14 cellular contexts compared by ENCODE assay signal in genomic region chr12:20628388-20628787, GRCh38.
DNase-seq lines count a peak whose midpoint lies in the region; FAIRE-seq and TF ChIP-seq lines count a peak whose summit lies in the region.
"Had no signal": no experiment of that assay in that cellular context is flagged by ENCODE, and none has a peak within 500 bp of the region (broad histone marks: within the 10 kb centered on the region; RNA-seq: fewer than 3 reads in every experiment).

No MANE protein-coding gene starts in this region.

- H3F3A ChIP-seq in PC-9 (ENCODE audit: insufficient read depth, low read depth): no peaks in the 10 kb centered on the region
- H3F3A ChIP-seq in smooth muscle cell (ENCODE audit: low read depth): no peaks in the 10 kb centered on the region

- H3K4me3 ChIP-seq in endocrine pancreas (ENCODE audit: control insufficient read depth, insufficient read depth, low read length) (peak overlapping the region; percentile 16), transverse colon (no peak overlapping the region), PC-9 (no peak overlapping the region), smooth muscle cell (no peak overlapping the region)
- H3K4me3 ChIP-seq: BLaER1 treated with 17β-estradiol and CSF1 and Interleukin-3, amounts not matched to agents 10 nM and 100 nM; suprapubic skin had no signal

- no peaks in the 10 kb centered on the region for H4K20me1 ChIP-seq in PC-9 (ENCODE audit: insufficient read depth)
- H4K20me1 ChIP-seq in smooth muscle cell (ENCODE audit: low read depth): no peaks in the 10 kb centered on the region
- H4K20me1 ChIP-seq: BLaER1 treated with 17β-estradiol and CSF1 and Interleukin-3, amounts not matched to agents 10 nM and 100 nM had no signal

- TF ChIP-seq CTCF in transverse colon (IDR thresholded peaks at IDR 0.05) (no peak), PC-9 (conservative IDR thresholded peaks at IDR 0.05) (no peak), smooth muscle cell (IDR thresholded peaks at IDR 0.05; ENCODE audit: borderline replicate concordance, insufficient read depth, poor library complexity, severe bottlenecking) (no peak)

- no peak for TF ChIP-seq POLR2A in transverse colon (IDR thresholded peaks at IDR 0.05)

- WGBS in transverse colon (ENCODE audit: low coverage in 1 of 2), 2 donors: 59 to 61% methylated on average over 6 of the region's 6 CpGs
- 87% methylated on average over 6 of the region's 6 CpGs for WGBS in smooth muscle cell (ENCODE audit: low lambda C conversion rate)

- DNase-seq in NOMO-1 (lab: John Stamatoyannopoulos, UW; ENCODE audit: unreplicated experiment in 2 of 2) (peak; percentile 31 to 78), transverse colon (no peak), PC-9 (no peak), smooth muscle cell (lab: John Stamatoyannopoulos, UW; ENCODE audit: unreplicated experiment) (no peak)
- no peak for DNase-seq in stimulated activated CD4-positive, alpha-beta T cell treated with anti-CD3 and anti-CD28 coated beads, Interleukin-4, amount 100 ng/mL, for 1 hour
- DNase-seq: activated CD8-positive, alpha-beta T cell treated with anti-CD3 and anti-CD28 coated beads, Interleukin-2, amount 10 ng/mL, durations not matched to agents 7 days and 5 days; erythroblast; NCI-H1105 treated with DMSO at 0.1 percent for 48 hours; stimulated activated CD4-positive, alpha-beta T cell treated with anti-CD3 and anti-CD28 coated beads, Interleukin-1b, Interleukin-23, amount 100 ng/mL, for 48 hours had no signal

- H3K79me2 ChIP-seq in PC-9 (ENCODE audit: low read depth) (no peaks in the 10 kb centered on the region), smooth muscle cell (ENCODE audit: low read depth) (no peaks in the 10 kb centered on the region)

- peak overlapping the region; percentile 63 to 73 (median 66) for H3K27ac ChIP-seq in transverse colon
- no peak overlapping the region for H3K27ac ChIP-seq in PC-9
- H3K27ac ChIP-seq in smooth muscle cell (ENCODE audit: low read depth): no peak overlapping the region
- H3K27ac ChIP-seq: BLaER1 treated with 17β-estradiol and CSF1 and Interleukin-3, amounts not matched to agents 10 nM and 100 nM; suprapubic skin had no signal

- POLR2A ChIA-PET in PC-9 (lab: Charles Lee; ENCODE audit: unreplicated experiment): no interaction called here

- H3K36me3 ChIP-seq in endocrine pancreas (ENCODE audit: control insufficient read depth, insufficient read depth, low read length): no peaks in the 10 kb centered on the region
- peaks cover 0 to 3% (median 0%) of the 10 kb centered on the region in 4 donors for H3K36me3 ChIP-seq in transverse colon
- no peaks in the 10 kb centered on the region for H3K36me3 ChIP-seq in PC-9 (ENCODE audit: low read depth)
- H3K36me3 ChIP-seq in smooth muscle cell (ENCODE audit: low read depth): no peaks in the 10 kb centered on the region
- H3K36me3 ChIP-seq: BLaER1 treated with 17β-estradiol and CSF1 and Interleukin-3, amounts not matched to agents 10 nM and 100 nM; suprapubic skin had no signal

- H3K9ac ChIP-seq in endocrine pancreas (ENCODE audit: control insufficient read depth, insufficient read depth, low read length) (no peak overlapping the region), smooth muscle cell (ENCODE audit: low read depth) (no peak overlapping the region)
- H3K9ac ChIP-seq: BLaER1 treated with 17β-estradiol and CSF1 and Interleukin-3, amounts not matched to agents 10 nM and 100 nM had no signal

- CTCF ChIA-PET in PC-9 (lab: Charles Lee): no interaction called here

- H3K27me3 ChIP-seq in endocrine pancreas (ENCODE audit: control insufficient read depth, insufficient read depth, low read length) (no peaks in the 10 kb centered on the region), transverse colon (no peaks in the 10 kb centered on the region), PC-9 (ENCODE audit: insufficient read depth, low read depth) (no peaks in the 10 kb centered on the region), smooth muscle cell (ENCODE audit: low read depth) (no peaks in the 10 kb centered on the region)
- H3K27me3 ChIP-seq: BLaER1 treated with 17β-estradiol and CSF1 and Interleukin-3, amounts not matched to agents 10 nM and 100 nM; suprapubic skin had no signal

- FAIRE-seq in islet of Langerhans (lab: Jason Lieb, UNC): peak; percentile 9
- FAIRE-seq: GM18507 had no signal

- in situ Hi-C loops in transverse colon (cut with MboI; ENCODE audit: low pct_ligation_motif_present in 1 of 4, low pct_unique_long_range_greater_than_20kb in 1 of 4, low sequenced_read_pairs in 3 of 4): no loop called here

- H3K9me3 ChIP-seq in endocrine pancreas (ENCODE audit: control insufficient read depth, low read length): no peaks in the 10 kb centered on the region
- H3K9me3 ChIP-seq in transverse colon: no peaks in the 10 kb centered on the region
- H3K9me3 ChIP-seq in PC-9 (ENCODE audit: insufficient read depth, low read depth): no peaks in the 10 kb centered on the region
- H3K9me3 ChIP-seq in smooth muscle cell (replicated peaks; ENCODE audit: low read depth): no peaks in the 10 kb centered on the region
- H3K9me3 ChIP-seq: BLaER1 treated with 17β-estradiol and CSF1 and Interleukin-3, amounts not matched to agents 10 nM and 100 nM; suprapubic skin had no signal

- H3K4me1 ChIP-seq in endocrine pancreas (ENCODE audit: control insufficient read depth, insufficient read depth, low read length) (peaks cover 7% of the 10 kb centered on the region), transverse colon (peaks cover 6 to 53% (median 27%) of the 10 kb centered on the region in 4 donors), PC-9 (replicated peaks; ENCODE audit: insufficient read depth) (0 out of 2 replicates have a peak, but pooled peaks cover 8% of the 10 kb centered on the region), smooth muscle cell (ENCODE audit: low read depth) (no peaks in the 10 kb centered on the region)

- intact Hi-C loops in transverse colon (cut with DNase I; ENCODE audit: low total_unique reads) (no loop called here), PC-9 (cut with micrococcal nuclease; ENCODE audit: unreplicated experiment) (no loop called here)

- H3K4me2 ChIP-seq in PC-9: no peak overlapping the region
- no peak overlapping the region for H3K4me2 ChIP-seq in smooth muscle cell
- H3K4me2 ChIP-seq: BLaER1 treated with 17β-estradiol and CSF1 and Interleukin-3, amounts not matched to agents 10 nM and 100 nM had no signal

- H2AFZ ChIP-seq in PC-9 (no peak overlapping the region; the same call in 1 of the 2 replicates), smooth muscle cell (ENCODE audit: low read depth) (no peak overlapping the region)

- no peaks in the 10 kb centered on the region for H3K9me2 ChIP-seq in PC-9 (ENCODE audit: insufficient read depth)

- no peak for TF ChIP-seq EP300 in transverse colon (IDR thresholded peaks at IDR 0.05; ENCODE audit: low read depth)

- BruUV-seq in PC-9 (replicated peaks; lab: Mats Ljungman, UMichigan): no TSS peak

Comparison
In these comparisons a context has a peak if more than half of its experiments do, and no peak if none do; other contexts are left out.
1. DNase-seq: peak in NOMO-1 (2 of 2); none in transverse colon (single experiment), stimulated activated CD4-positive, alpha-beta T cell treated with anti-CD3 and anti-CD28 coated beads, Interleukin-4, amount 100 ng/mL, for 1 hour (single experiment), PC-9 (0 of 2) and smooth muscle cell (single experiment).
2. H3K27ac ChIP-seq: peak in transverse colon (4 of 4); none in PC-9 (single experiment) and smooth muscle cell (single experiment).